In the genomic region with DNA sequence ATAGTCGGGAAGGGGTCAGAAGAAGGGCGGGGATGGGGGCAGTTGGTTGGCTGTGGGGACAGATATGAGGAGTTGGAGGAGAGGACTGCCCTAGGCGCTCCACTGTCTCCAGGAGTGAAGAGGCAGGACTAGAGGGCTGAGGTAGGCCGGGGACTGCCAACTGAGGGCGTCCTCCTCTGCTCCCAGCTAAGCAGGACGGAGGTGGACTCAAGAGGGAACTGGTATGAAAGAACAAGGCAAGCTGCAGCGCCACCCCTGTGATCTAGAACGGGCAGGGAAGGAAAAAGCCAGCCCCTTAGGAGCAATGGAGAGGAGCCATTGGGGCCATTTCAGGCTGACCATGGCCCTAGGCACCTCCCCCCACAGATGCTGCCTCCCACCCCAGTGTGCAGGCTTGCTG, we compare ENCODE assay signal across 8 cellular contexts. TPM values are rescaled to one million over a fixed set of nuclear protein-coding genes. Genes with fewer than 3 reads are reported as not detected.
"Had no signal": no experiment of that assay in that cellular context is flagged by ENCODE, and none has a peak within 500 bp of the region (broad histone marks: within the 10 kb centered on the region; RNA-seq: fewer than 3 reads in every experiment).

No MANE protein-coding gene starts in this region.

- ATAC-seq: HepG2 had no signal

- H3K27ac ChIP-seq: HL-60 had no signal

- FAIRE-seq: HepG2, HTR-8/SVneo had no signal

- DNase-seq: IMR-90, KBM-7, KG1 had no signal

RNA-seq across cellular contexts. Expression of gene BEND2, which starts 14.0 kb away (rescaled TPM):
- total RNA-seq: HepG2, HT-29, HT1080, IMR-90 had no signal
- polyA plus RNA-seq: HepG2, IMR-90 had no signal
